20 cellular contexts compared by ENCODE assay signal in the genomic region with DNA sequence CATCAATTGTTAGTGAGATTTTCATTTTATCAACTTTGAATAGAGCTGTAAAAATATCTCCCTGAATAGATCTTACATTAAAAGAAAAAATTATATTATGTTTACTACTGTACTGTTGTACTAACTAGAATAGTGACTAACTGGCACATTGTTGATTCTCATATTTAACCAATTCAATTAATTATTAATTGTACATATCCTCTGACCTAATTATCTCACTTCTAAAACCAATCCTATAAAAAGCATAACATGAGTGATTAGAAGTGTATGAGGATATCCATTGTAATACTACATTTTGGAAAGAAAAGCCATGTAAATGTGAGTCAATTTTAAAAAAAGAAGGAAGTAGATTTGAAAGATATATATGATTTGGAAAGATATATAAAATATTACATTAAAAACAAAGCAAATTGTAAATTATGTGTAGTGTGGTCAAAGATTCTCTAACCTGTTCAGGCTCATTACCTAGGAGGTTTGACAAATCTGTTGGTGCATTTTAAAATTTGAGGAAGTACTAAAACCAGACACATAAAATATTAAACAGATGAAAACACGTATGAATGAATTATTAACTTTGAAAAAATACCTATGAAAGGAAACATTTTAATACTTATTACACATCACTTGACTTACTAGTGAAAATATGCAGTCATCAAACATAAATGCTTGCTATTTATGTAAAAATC.
"Had no signal": no experiment of that assay in that cellular context is flagged by ENCODE, and none has a peak within 500 bp of the region (broad histone marks: within the 10 kb centered on the region; RNA-seq: fewer than 3 reads in every experiment).

No MANE protein-coding gene starts in this region.

- DNase-seq: activated CD4-positive, alpha-beta T cell treated with anti-CD3 and anti-CD28 coated beads for 48 hours; activated CD4-positive, CD25-positive, alpha-beta regulatory T cell; activated CD8-positive, alpha-beta T cell treated with anti-CD3 and anti-CD28 coated beads for 36 hours; activated naive CD4-positive, alpha-beta T cell treated with anti-CD3 and anti-CD28 coated beads, Interleukin-2, amount 10 ng/mL, durations not matched to agents 7 days and 5 days; activated naive CD8-positive, alpha-beta T cell treated with anti-CD3 and anti-CD28 coated beads, Interleukin-2, amount 50 U/mL, for 24 hours; activated T-cell treated with anti-CD3 and anti-CD28 coated beads, Interleukin-2, amount 50 U/mL, for 24 hours; anterior cingulate cortex; central memory CD4-positive, alpha-beta T cell; dorsolateral prefrontal cortex; erythroblast; foreskin melanocyte; hypothalamus; islet precursor cell; left ventricle myocardium inferior; mammary epithelial cell; occipital lobe; stimulated activated CD4-positive, alpha-beta T cell treated with anti-CD3 and anti-CD28 coated beads, Interleukin-2, amount 100 ng/mL, for 24 hours; stimulated activated naive CD4-positive, alpha-beta T cell treated with Interleukin-2 at 50 U/mL for 16 hours; T-helper 9 cell; thyroid gland had no signal

- ATAC-seq: activated CD8-positive, alpha-beta T cell treated with anti-CD3 and anti-CD28 coated beads for 36 hours; activated naive CD8-positive, alpha-beta T cell treated with anti-CD3 and anti-CD28 coated beads, Interleukin-2, amount 50 U/mL, for 24 hours had no signal
